Comparison of ENCODE assay signal across 8 cellular contexts in the genomic region with DNA sequence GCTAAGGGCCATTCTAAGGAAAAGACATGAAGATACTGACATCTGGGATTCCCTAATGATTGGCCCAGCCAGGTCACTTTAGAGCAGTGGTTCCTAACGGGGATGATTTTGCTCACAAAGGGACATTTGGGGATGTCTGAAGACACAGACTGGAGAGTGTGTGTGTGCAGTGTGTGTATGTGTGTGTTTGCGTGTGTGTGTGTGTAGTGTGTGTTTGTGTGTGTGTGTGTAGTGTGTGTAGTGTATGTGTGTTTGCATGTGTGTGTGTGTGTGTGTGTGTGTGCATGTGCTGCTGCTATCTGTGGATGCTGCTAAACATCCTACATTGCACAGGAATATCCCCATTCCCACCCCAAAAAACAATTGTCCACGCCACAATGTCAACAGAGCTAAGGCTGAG.
"Had no signal": no experiment of that assay in that cellular context is flagged by ENCODE, and none has a peak within 500 bp of the region (broad histone marks: within the 10 kb centered on the region; RNA-seq: fewer than 3 reads in every experiment).

No MANE protein-coding gene starts in this region.

- DNase-seq: H9, HCEC 1CT, HFFc6, KBM-7 had no signal

- H3K4me2 ChIP-seq: GM23338 had no signal

- H3K4me3 ChIP-seq: GM23338 had no signal

- FAIRE-seq: H1, H54, HTR-8/SVneo had no signal

- ATAC-seq: GM23338 had no signal
